Comparison of ENCODE assay signal across 25 cellular contexts in the genomic region with DNA sequence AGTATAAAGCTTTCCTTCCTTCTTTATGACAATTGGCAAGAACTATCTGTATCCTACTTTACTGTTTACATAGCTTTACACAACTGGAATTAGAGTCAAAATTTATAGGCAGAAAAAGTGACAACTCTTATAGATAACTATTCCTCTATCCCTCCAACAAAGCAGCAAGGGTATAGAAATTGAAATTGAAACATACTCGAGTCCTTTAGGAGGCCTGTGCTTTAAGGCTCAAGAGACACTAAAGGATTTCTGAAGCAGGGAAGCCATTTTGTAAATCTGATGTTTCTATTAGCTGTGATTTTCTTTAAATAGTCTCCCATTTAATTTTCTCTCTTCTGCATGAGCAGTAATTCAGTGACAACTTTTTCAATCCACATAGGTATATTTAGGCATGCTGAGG.
"Had no signal": no experiment of that assay in that cellular context is flagged by ENCODE, and none has a peak within 500 bp of the region (broad histone marks: within the 10 kb centered on the region; RNA-seq: fewer than 3 reads in every experiment).

No MANE protein-coding gene starts in this region.

- H3K4me2 ChIP-seq: KMS-11 had no signal

- H3K4me1 ChIP-seq: Peyer's patch, SJCRH30 had no signal

- ATAC-seq: K562, PC-3, Right ventricle myocardium inferior, SK-N-SH treated with all-trans-retinoic acid at 6 μM for 48 hours had no signal

- H3K9me3 ChIP-seq: Peyer's patch had no signal

- H3K4me3 ChIP-seq: K562, Peyer's patch, SJCRH30 had no signal

- H3K9ac ChIP-seq: KMS-11 had no signal

- DNase-seq: Kasumi-1; NCI-H1092; NCI-H1105 treated with DMSO at 0.1 percent for 48 hours; NCI-H1417 treated with DMSO at 0.1 percent for 48 hours; NCI-H146; NCI-H1694 treated with DMSO at 0.1 percent for 48 hours; NCI-H2029; NCI-H2081 treated with DMSO at 0.1 percent for 48 hours; NCI-H2171; NCI-H226; NCI-H446; NCI-H510A; NCI-H524 treated with DMSO at 0.1 percent for 48 hours; NCI-H69; NCI-H774; NK-92 treated with Interleukin-12 subunit alpha and Interleukin-12 subunit beta, amount 100 ng/mL, for 24 hours; PC-3; Peyer's patch; SHP77 treated with DMSO at 0.1 percent for 48 hours; SJCRH30 had no signal

- H3K27me3 ChIP-seq: Peyer's patch, SJCRH30 had no signal

- H3K27ac ChIP-seq: HL-60, KMS-11, Peyer's patch, SJCRH30 had no signal

- H3K36me3 ChIP-seq: Peyer's patch, SJCRH30 had no signal
